ENCODE assay signal across 8 cellular contexts in the genomic region with DNA sequence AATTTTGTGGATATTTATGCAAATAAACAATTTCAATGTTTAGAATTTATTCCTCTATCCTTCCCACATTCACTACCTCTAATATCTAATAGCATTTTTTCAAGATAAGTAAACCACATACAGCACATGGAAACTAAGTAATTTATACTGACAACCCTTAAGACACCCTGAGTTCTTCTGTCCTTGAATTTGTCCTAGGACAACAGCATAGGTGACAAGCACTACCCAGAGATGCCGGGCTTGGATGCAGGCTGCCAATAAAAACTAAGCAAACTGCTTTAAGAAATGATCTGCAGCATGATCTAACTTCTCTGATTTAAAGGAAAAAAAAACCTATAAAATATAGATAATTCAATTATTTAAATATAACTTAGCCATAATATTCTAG. TPM values are rescaled to one million over a fixed set of nuclear protein-coding genes. Genes with fewer than 3 reads are reported as not detected.
DNase-seq lines count a peak whose midpoint lies in the region; ATAC-seq and TF ChIP-seq lines count a peak whose summit lies in the region.

No MANE protein-coding gene starts in this region.

- H3K18ac ChIP-seq in H9 (ENCODE audit: insufficient read length, low read depth, low read length), result no peak overlapping the region

- no peak overlapping the region for H2AFZ ChIP-seq in H9 (ENCODE audit: low read length)

- H3K9me3 Mint-ChIP-seq in activated naive CD8-positive, alpha-beta T cell (ENCODE audit: low read depth), result no peaks in the 10 kb centered on the region
- H3K9me3 Mint-ChIP-seq in immature natural killer cell (no peaks in the 10 kb centered on the region), H9 (no peaks in the 10 kb centered on the region)

- H3K36me3 ChIP-seq in stomach smooth muscle (ENCODE audit: control insufficient read depth in 2 of 2, insufficient read depth in 2 of 2, low read length in 2 of 2), result no peaks in the 10 kb centered on the region

- no peak overlapping the region for H3K4me2 ChIP-seq in H9 (ENCODE audit: insufficient read depth, insufficient read length, low read length)

- H3T11ph ChIP-seq in H9 (ENCODE audit: low read length), result no peak overlapping the region

- H3K27ac ChIP-seq in stomach smooth muscle (ENCODE audit: low read length) (no peak overlapping the region), H9 (ENCODE audit: insufficient read length, low read depth, low read length) (no peak overlapping the region)

- H3K27me3 ChIP-seq in stomach smooth muscle (ENCODE audit: control insufficient read depth in 1 of 2, insufficient read depth in 2 of 2, low read length in 2 of 2) (no peaks in the 10 kb centered on the region), H9 (ENCODE audit: insufficient read depth, low read length) (no peaks in the 10 kb centered on the region)

- H3K27me3 Mint-ChIP-seq in activated naive CD8-positive, alpha-beta T cell, result no peaks in the 10 kb centered on the region
- H3K27me3 Mint-ChIP-seq in immature natural killer cell (ENCODE audit: low read depth in 3 of 3), result peaks cover 0 to 3% (median 0%) of the 10 kb centered on the region in 3 donors
- no peaks in the 10 kb centered on the region for H3K27me3 Mint-ChIP-seq in H9 (ENCODE audit: low read depth)

- no peak overlapping the region for H2BK120ac ChIP-seq in H9 (ENCODE audit: low read depth, low read length, poor library complexity, severe bottlenecking)

- no peaks in the 10 kb centered on the region for H3K36me3 Mint-ChIP-seq in activated naive CD8-positive, alpha-beta T cell
- H3K36me3 Mint-ChIP-seq in immature natural killer cell, result no peaks in the 10 kb centered on the region
- no peaks in the 10 kb centered on the region for H3K36me3 Mint-ChIP-seq in H9 (ENCODE audit: insufficient read depth in 1 of 3, low read depth in 3 of 3)

- H3K4me3 Mint-ChIP-seq in activated naive CD8-positive, alpha-beta T cell, result peak overlapping the region; percentile 83
- H3K4me3 Mint-ChIP-seq in immature natural killer cell (peak overlapping the region; percentile 87 to 98 (median 90)), H9 (no peak overlapping the region)

- H3K27ac Mint-ChIP-seq in activated naive CD8-positive, alpha-beta T cell, result peak overlapping the region; percentile 76
- H3K27ac Mint-ChIP-seq in immature natural killer cell (peak overlapping the region; percentile 81 to 96 (median 89)), H9 (no peak overlapping the region)

- H4K91ac ChIP-seq in H9 (ENCODE audit: insufficient read length, low read depth, low read length), result no peak overlapping the region

- no peak overlapping the region for H2AK5ac ChIP-seq in H9 (ENCODE audit: insufficient read length, low read length)

- no peaks in the 10 kb centered on the region; the same call in 1 of the 2 replicates for H3K79me2 ChIP-seq in H9 (ENCODE audit: insufficient read depth, low read length)

- no peak overlapping the region for H3K4ac ChIP-seq in H9 (ENCODE audit: low read depth, low read length)

- H2BK5ac ChIP-seq in H9 (ENCODE audit: insufficient read length, low read length), result no peak overlapping the region

- no peak overlapping the region for H3K56ac ChIP-seq in H9 (ENCODE audit: insufficient read length, low read depth, low read length)

- H3K23ac ChIP-seq in H9 (ENCODE audit: insufficient read length, low read depth, low read length), result no peak overlapping the region

- no peak overlapping the region for H4K5ac ChIP-seq in H9 (ENCODE audit: insufficient read length, low read depth, low read length)

- peak overlapping the region; percentile 1 to 57 for H3K9ac ChIP-seq in stomach smooth muscle (ENCODE audit: low read length in 2 of 2)
- no peak overlapping the region for H3K9ac ChIP-seq in H9 (ENCODE audit: extremely low read depth, insufficient read length, low read length)

- H3K9me3 ChIP-seq in stomach smooth muscle (ENCODE audit: control insufficient read depth in 2 of 2, low read length in 2 of 2), result no peaks in the 10 kb centered on the region
- no peaks in the 10 kb centered on the region for H3K9me3 ChIP-seq in H9 (ENCODE audit: control insufficient read depth, low read depth, low read length)

- no peaks in the 10 kb centered on the region for H3K23me2 ChIP-seq in H9 (ENCODE audit: insufficient read length, low read depth, low read length, poor library complexity, severe bottlenecking)

- TF ChIP-seq CTCF in H9 (conservative IDR thresholded peaks at IDR 0.05), result no peak

- H3K4me1 Mint-ChIP-seq in activated naive CD8-positive, alpha-beta T cell (ENCODE audit: low read depth), result peaks cover 64% of the 10 kb centered on the region
- H3K4me1 Mint-ChIP-seq in immature natural killer cell (peaks cover 33 to 71% of the 10 kb centered on the region in 2 donors), H9 (peaks cover 0 to 2% of the 10 kb centered on the region in 2 experiments; a peak in 1 of 4 replicates)

- no CpG with 5 or more reads among the region's 1 CpG for WGBS in H9 (ENCODE audit: extremely low coverage, insufficient read length, low lambda C conversion rate)

- no peak for DNase-seq in Jurkat, Clone E6-1 (ENCODE audit: low read depth, low spot score)
- DNase-seq in immature natural killer cell, result no peak
- no peak for DNase-seq in putamen (ENCODE audit: low spot score)
- no peak for DNase-seq in H9
- DNase-seq in NCI-H187 (lab: John Stamatoyannopoulos, UW), result no peak

- H4K8ac ChIP-seq in H9 (replicated peaks; ENCODE audit: insufficient read length, low read depth, low read length), result no peak overlapping the region

- H2BK20ac ChIP-seq in H9 (ENCODE audit: low read depth, low read length, poor library complexity, severe bottlenecking), result no peak overlapping the region

- no peak for ATAC-seq in GM21360 (IDR thresholded peaks at IDR 0.05; ENCODE audit: unreplicated experiment)

- no peaks in the 10 kb centered on the region for H4K20me1 ChIP-seq in H9 (ENCODE audit: control insufficient read depth, insufficient read depth, insufficient read length)

- no peak overlapping the region for H2BK15ac ChIP-seq in H9 (ENCODE audit: low read depth, low read length)

- H3K4me3 ChIP-seq in Jurkat, Clone E6-1 (ENCODE audit: low read length), result peak overlapping the region; percentile 34
- H3K4me3 ChIP-seq in stomach smooth muscle (ENCODE audit: low read length in 2 of 2), result peak overlapping the region; percentile 58 to 67

- H2BK12ac ChIP-seq in H9 (ENCODE audit: insufficient read length, low read depth, low read length), result no peak overlapping the region

- no peaks in the 10 kb centered on the region for H3K4me1 ChIP-seq in stomach smooth muscle (ENCODE audit: control insufficient read depth, insufficient read depth, low read length)
- no peaks in the 10 kb centered on the region for H3K4me1 ChIP-seq in H9 (ENCODE audit: insufficient read depth, low read length)

- H3K79me1 ChIP-seq in H9 (ENCODE audit: insufficient read depth, low read depth, low read length, poor library complexity, severe bottlenecking), result peaks cover 5% of the 10 kb centered on the region

- no peak overlapping the region for H3K14ac ChIP-seq in H9 (ENCODE audit: insufficient read depth, low read length)

RNA-seq across cellular contexts. Expression of a gene that starts 22.7 kb away (rescaled TPM):
- polyA plus RNA-seq in Jurkat, Clone E6-1 (2012; ENCODE audit: insufficient read depth, insufficient read length), result 20.4 TPM
- 10 to 100 TPM; 46.1 to 92.9 (median 47.8) TPM for polyA plus RNA-seq in immature natural killer cell
- total RNA-seq in H9 (2021), result 22.1 and 22.9 TPM in 2 replicates

Comparison
In these comparisons a context has a peak if more than half of its experiments do, and no peak if none do; other contexts are left out.
1. H3K27ac Mint-ChIP-seq: peak in activated naive CD8-positive, alpha-beta T cell (single experiment) and immature natural killer cell (6 of 6); none in H9 (0 of 3).
2. H3K4me3 Mint-ChIP-seq: peak in activated naive CD8-positive, alpha-beta T cell (single experiment) and immature natural killer cell (5 of 5); none in H9 (0 of 2).